ENCODE assay signal across 8 cellular contexts in genomic region chr3:48445277-48445882, GRCh38. TPM values are rescaled to one million over a fixed set of nuclear protein-coding genes. Genes with fewer than 3 reads are reported as not detected.
A peak's percentile ranks its signal among the peaks of the same experiment; 100 is the strongest.
DNase-seq lines count a peak whose midpoint lies in the region; ATAC-seq and TF ChIP-seq lines count a peak whose summit lies in the region.

No MANE protein-coding gene starts in this region.

- H3K27ac Mint-ChIP-seq in activated CD4-positive, alpha-beta T cell treated with anti-CD3 and anti-CD28 coated beads for 36 hours = peak overlapping the region; percentile 79

- H3K9ac ChIP-seq in SK-N-MC (ENCODE audit: insufficient read length) = no peak overlapping the region
- H3K9ac ChIP-seq in skeletal muscle tissue (ENCODE audit: low read depth in 1 of 3, low read length in 3 of 3) = peak overlapping the region in 2 of 3 donors; percentile 83 to 94

- no peaks in the 10 kb centered on the region for H3K9me3 ChIP-seq in SK-N-MC (ENCODE audit: low read depth, low read length)
- H3K9me3 ChIP-seq in skeletal muscle tissue (ENCODE audit: control insufficient read depth in 3 of 3, low read length in 3 of 3) = no peaks in the 10 kb centered on the region

- CTCF ChIA-PET in activated CD4-positive, alpha-beta T cell treated with anti-CD3 and anti-CD28 coated beads for 36 hours (lab: Charles Lee) = interaction anchor here (0.6 to 5.4 kb wide), 13 partner anchors 9 to 1646 kb away, joined by 3 to 67 read pairs (median 3); no protein-coding TSS in a partner anchor

- peaks cover 47% of the 10 kb centered on the region for H3K4me1 Mint-ChIP-seq in activated CD4-positive, alpha-beta T cell treated with anti-CD3 and anti-CD28 coated beads for 36 hours

- POLR2A ChIA-PET in activated CD4-positive, alpha-beta T cell treated with anti-CD3 and anti-CD28 coated beads for 36 hours (lab: Charles Lee) = interaction anchor here (0.7 to 1.2 kb wide), 2 partner anchors 111 to 189 kb away, joined by 4 to 6 read pairs; partner anchors contain the start of gene PFKFB4

- no peaks in the 10 kb centered on the region for H3K9me3 Mint-ChIP-seq in activated CD4-positive, alpha-beta T cell treated with anti-CD3 and anti-CD28 coated beads for 36 hours (ENCODE audit: low read depth)

- H3K36me3 ChIP-seq in SK-N-MC (ENCODE audit: insufficient read depth, low read length) (peaks cover 5% of the 10 kb centered on the region; the same call in 1 of the 2 replicates), skeletal muscle tissue (ENCODE audit: control insufficient read depth in 3 of 3, insufficient read depth in 3 of 3, low read length in 3 of 3) (peaks cover 16 to 25% (median 18%) of the 10 kb centered on the region in 3 donors)

- intact Hi-C loops in activated CD4-positive, alpha-beta T cell treated with anti-CD3 and anti-CD28 coated beads for 36 hours (cut with DNase I, micrococcal nuclease) = loop anchor here in 1 of 2 experiments (10.0 kb wide), 1 partner anchor 59 kb away; the partner anchor contains the start of gene SHISA5

- H3K27me3 ChIP-seq in skeletal muscle tissue (ENCODE audit: control insufficient read depth in 3 of 3, insufficient read depth in 3 of 3, low read length in 3 of 3) = no peaks in the 10 kb centered on the region

- no peak for DNase-seq in activated CD4-positive, alpha-beta T cell treated with anti-CD3 and anti-CD28 coated beads for 36 hours
- DNase-seq in activated CD4-positive, alpha-beta T cell treated with anti-CD3 and anti-CD28 coated beads for 4 hours = no peak
- DNase-seq in SK-N-MC (ENCODE audit: low read depth, low spot score) = no peak
- DNase-seq in fibroblast of villous mesenchyme (ENCODE audit: low read depth) = no peak
- no peak for DNase-seq in NCI-H82 (lab: John Stamatoyannopoulos, UW)
- no peak for DNase-seq in occipital lobe (lab: John Stamatoyannopoulos, UW)
- DNase-seq in activated gamma-delta T cell treated with Interleukin-2 at 50 U/mL for 16 hours = no peak

- H3K4me3 Mint-ChIP-seq in activated CD4-positive, alpha-beta T cell treated with anti-CD3 and anti-CD28 coated beads for 36 hours = peak overlapping the region; percentile 83

- peaks cover 28 to 40% (median 32%) of the 10 kb centered on the region in 3 donors for H3K4me1 ChIP-seq in skeletal muscle tissue (ENCODE audit: control insufficient read depth in 3 of 3, insufficient read depth in 3 of 3, low read length in 3 of 3)

- H3K36me3 Mint-ChIP-seq in activated CD4-positive, alpha-beta T cell treated with anti-CD3 and anti-CD28 coated beads for 36 hours (ENCODE audit: low read depth) = peaks cover 39% of the 10 kb centered on the region

- no peaks in the 10 kb centered on the region for H3K27me3 Mint-ChIP-seq in activated CD4-positive, alpha-beta T cell treated with anti-CD3 and anti-CD28 coated beads for 36 hours

- no peak for TF ChIP-seq CTCF in fibroblast of villous mesenchyme (IDR thresholded peaks at IDR 0.05; ENCODE audit: insufficient read depth, low read depth, low read length)

- H3K27ac ChIP-seq in SK-N-MC (no peak overlapping the region), skeletal muscle tissue (ENCODE audit: low read depth, low read length) (no peak overlapping the region)

- H3K4me3 ChIP-seq in SK-N-MC (peak overlapping the region; percentile 77), fibroblast of villous mesenchyme (ENCODE audit: low read depth, low read length) (peak overlapping the region; percentile 90), skeletal muscle tissue (ENCODE audit: low read length in 3 of 3) (peak overlapping the region in 2 of 3 donors; percentile 93 to 94)

- ATAC-seq in activated CD4-positive, alpha-beta T cell treated with anti-CD3 and anti-CD28 coated beads for 36 hours = no peak

RNA-seq across cellular contexts. Expression of gene ATRIP, which starts 1.2 kb away (rescaled TPM):
- total RNA-seq in activated CD4-positive, alpha-beta T cell treated with anti-CD3 and anti-CD28 coated beads for 36 hours = 10 to 100 TPM; 16.8 to 21.0 TPM
- total RNA-seq in fibroblast of villous mesenchyme = 5.5 and 7.8 TPM in 2 replicates
- total RNA-seq in skeletal muscle tissue = 4.7 TPM
- total RNA-seq in occipital lobe = 5.9 TPM

RNA-seq across cellular contexts. Expression of gene TMA7, which starts 5.3 kb away (rescaled TPM):
- 100 to 1,000 TPM; 260 to 324 TPM for total RNA-seq in activated CD4-positive, alpha-beta T cell treated with anti-CD3 and anti-CD28 coated beads for 36 hours
- total RNA-seq in fibroblast of villous mesenchyme = 186 and 216 TPM in 2 replicates
- total RNA-seq in skeletal muscle tissue = 157 TPM
- total RNA-seq in occipital lobe = 61.3 TPM

RNA-seq across cellular contexts. Expression of gene CCDC51, which starts 5.5 kb away (rescaled TPM):
- total RNA-seq in activated CD4-positive, alpha-beta T cell treated with anti-CD3 and anti-CD28 coated beads for 36 hours = 10 to 100 TPM; 17.5 to 25.0 TPM
- total RNA-seq in fibroblast of villous mesenchyme = 15.5 and 21.2 TPM in 2 replicates
- total RNA-seq in skeletal muscle tissue = 9.9 TPM
- total RNA-seq in occipital lobe = 7.5 TPM

RNA-seq across cellular contexts. Expression of gene PLXNB1, which starts 15.5 kb away (rescaled TPM):
- 1 to 10 TPM; 3.7 to 5.1 TPM for total RNA-seq in activated CD4-positive, alpha-beta T cell treated with anti-CD3 and anti-CD28 coated beads for 36 hours
- total RNA-seq in fibroblast of villous mesenchyme (26.1 and 35.0 TPM in 2 replicates), skeletal muscle tissue (11.5 TPM), occipital lobe (26.8 TPM)

RNA-seq across cellular contexts. Expression of gene SHISA5, which starts 58.6 kb away (rescaled TPM):
- 10 to 100 TPM; 52.9 to 68.8 TPM for total RNA-seq in activated CD4-positive, alpha-beta T cell treated with anti-CD3 and anti-CD28 coated beads for 36 hours
- total RNA-seq in fibroblast of villous mesenchyme (113 and 121 TPM in 2 replicates), skeletal muscle tissue (32.4 TPM), occipital lobe (72.5 TPM)
